8 cellular contexts compared by ENCODE assay signal in genomic region chr11:111765320-111765983, GRCh38. TPM values are rescaled to one million over a fixed set of nuclear protein-coding genes. Genes with fewer than 3 reads are reported as not detected.
DNase-seq lines count a peak whose midpoint lies in the region; ATAC-seq and TF ChIP-seq lines count a peak whose summit lies in the region.

No MANE protein-coding gene starts in this region.

- peak overlapping the region; percentile 100 for H3K4me3 Mint-ChIP-seq in CD14-positive monocyte
- H3K4me3 Mint-ChIP-seq in activated T-helper 17 cell treated with anti-CD3 and anti-CD28 coated beads, Interleukin-2, amount 50 U/mL, for 72 hours, result peak overlapping the region; percentile 99

- 3% methylated on average over 28 of the region's 28 CpGs for WGBS in right cardiac atrium
- WGBS in sigmoid colon, 2 donors, result 1 to 2% methylated on average over 28 of the region's 28 CpGs

- H3K9me3 ChIP-seq in right cardiac atrium (ENCODE audit: control insufficient read depth, low read length) (no peaks in the 10 kb centered on the region), sigmoid colon (no peaks in the 10 kb centered on the region)

- TF ChIP-seq CTCF in CD14-positive monocyte (IDR thresholded peaks at IDR 0.05) (no peak), sigmoid colon (IDR thresholded peaks at IDR 0.05) (no peak)

- TF ChIP-seq EP300 in sigmoid colon (IDR thresholded peaks at IDR 0.05), result no peak

- H3K4me3 ChIP-seq in right cardiac atrium (ENCODE audit: low read length) (peak overlapping the region; percentile 98), sigmoid colon (peak overlapping the region; percentile 68 to 93 (median 89))

- DNase-seq in CD14-positive monocyte (ENCODE audit: low spot score) (no peak), right cardiac atrium (no peak), sigmoid colon (no peak), middle frontal gyrus (ENCODE audit: extremely low spot score, low spot score) (no peak), SKM-1 (lab: John Stamatoyannopoulos, UW; ENCODE audit: unreplicated experiment) (no peak)

- peaks cover 7 to 32% (median 10%) of the 10 kb centered on the region in 4 donors for H3K36me3 ChIP-seq in sigmoid colon

- H3K4me1 Mint-ChIP-seq in CD14-positive monocyte, result peaks cover 21% of the 10 kb centered on the region
- H3K4me1 Mint-ChIP-seq in activated T-helper 17 cell treated with anti-CD3 and anti-CD28 coated beads, Interleukin-2, amount 50 U/mL, for 72 hours, result peaks cover 30% of the 10 kb centered on the region

- no peak for TF ChIP-seq POLR2A in sigmoid colon (IDR thresholded peaks at IDR 0.05)

- intact Hi-C loops in CD14-positive monocyte (cut with micrococcal nuclease), result loop anchor here (5.0 to 10.0 kb wide), 3 partner anchors 77 to 1549 kb away; partner anchors contain the start of gene TTC12 (in 1 of the 2)
- intact Hi-C loops in right cardiac atrium (cut with DNase I), result no loop called here
- intact Hi-C loops in sigmoid colon (cut with DNase I), result no loop called here

- no peaks in the 10 kb centered on the region for H3K27me3 ChIP-seq in right cardiac atrium (ENCODE audit: control insufficient read depth, insufficient read depth)
- H3K27me3 ChIP-seq in sigmoid colon, result no peaks in the 10 kb centered on the region

- H3K36me3 Mint-ChIP-seq in CD14-positive monocyte, result peaks cover 35 to 39% of the 10 kb centered on the region in 2 donors
- peaks cover 59% of the 10 kb centered on the region for H3K36me3 Mint-ChIP-seq in activated T-helper 17 cell treated with anti-CD3 and anti-CD28 coated beads, Interleukin-2, amount 50 U/mL, for 72 hours (ENCODE audit: low read depth)

- H3K27ac ChIP-seq in right cardiac atrium (ENCODE audit: low read length) (peak overlapping the region; percentile 58), sigmoid colon (peak overlapping the region; percentile 77 to 94 (median 90))

- ATAC-seq in GM19324 (IDR thresholded peaks at IDR 0.05; ENCODE audit: low FRiP score, unreplicated experiment) (peak; percentile 51), HG03432 (IDR thresholded peaks at IDR 0.05; ENCODE audit: unreplicated experiment) (peak; percentile 52), right cardiac atrium (peak; percentile 53 to 62)
- ATAC-seq in activated T-helper 17 cell treated with anti-CD3 and anti-CD28 coated beads, Interleukin-2, amount 50 U/mL, for 72 hours (replicated peaks), result peak; percentile 34

- H3K4me1 ChIP-seq in right cardiac atrium (ENCODE audit: control insufficient read depth, insufficient read depth, low read length) (peaks cover 2% of the 10 kb centered on the region), sigmoid colon (peaks cover 0 to 27% (median 15%) of the 10 kb centered on the region in 4 donors)

- H3K27me3 Mint-ChIP-seq in CD14-positive monocyte (ENCODE audit: low read depth in 3 of 3), result peaks cover 0 to 7% (median 6%) of the 10 kb centered on the region in 3 donors
- no peaks in the 10 kb centered on the region for H3K27me3 Mint-ChIP-seq in activated T-helper 17 cell treated with anti-CD3 and anti-CD28 coated beads, Interleukin-2, amount 50 U/mL, for 72 hours

- H3K27ac Mint-ChIP-seq in CD14-positive monocyte, result peak overlapping the region in 6 of 7 donors; percentile 7 to 99 (median 94)
- peak overlapping the region; percentile 95 for H3K27ac Mint-ChIP-seq in activated T-helper 17 cell treated with anti-CD3 and anti-CD28 coated beads, Interleukin-2, amount 50 U/mL, for 72 hours

- no peaks in the 10 kb centered on the region for H3K9me3 Mint-ChIP-seq in CD14-positive monocyte
- H3K9me3 Mint-ChIP-seq in activated T-helper 17 cell treated with anti-CD3 and anti-CD28 coated beads, Interleukin-2, amount 50 U/mL, for 72 hours, result no peaks in the 10 kb centered on the region

RNA-seq across cellular contexts. Expression of gene PPP2R1B, which starts 0.7 kb away (rescaled TPM):
- polyA plus RNA-seq in CD14-positive monocyte, result 10 to 100 TPM; 11.2 to 16.9 TPM
- total RNA-seq in activated T-helper 17 cell treated with anti-CD3 and anti-CD28 coated beads, Interleukin-2, amount 50 U/mL, for 72 hours, result 10 to 100 TPM; 46.9 to 72.6 TPM
- 10 to 100 TPM in 2 of 4 donors, 1 to 10 TPM in 2; 9.6 to 19.7 (median 10.3) TPM for total RNA-seq in right cardiac atrium
- 5.7 TPM for polyA plus RNA-seq in right cardiac atrium
- 10 to 100 TPM; 13.5 to 16.0 (median 14.8) TPM for total RNA-seq in sigmoid colon
- polyA plus RNA-seq in sigmoid colon, result 10 to 100 TPM in 2 of 3 donors, 1 to 10 TPM in 1; 9.0 to 17.8 (median 14.9) TPM

Comparison
In these comparisons a context has a peak if more than half of its experiments do, and no peak if none do; other contexts are left out.
1. intact Hi-C loops: an anchor here in CD14-positive monocyte (5.0 to 10.0 kb wide); none called in right cardiac atrium and sigmoid colon.